27 cellular contexts compared by ENCODE assay signal in the genomic region with DNA sequence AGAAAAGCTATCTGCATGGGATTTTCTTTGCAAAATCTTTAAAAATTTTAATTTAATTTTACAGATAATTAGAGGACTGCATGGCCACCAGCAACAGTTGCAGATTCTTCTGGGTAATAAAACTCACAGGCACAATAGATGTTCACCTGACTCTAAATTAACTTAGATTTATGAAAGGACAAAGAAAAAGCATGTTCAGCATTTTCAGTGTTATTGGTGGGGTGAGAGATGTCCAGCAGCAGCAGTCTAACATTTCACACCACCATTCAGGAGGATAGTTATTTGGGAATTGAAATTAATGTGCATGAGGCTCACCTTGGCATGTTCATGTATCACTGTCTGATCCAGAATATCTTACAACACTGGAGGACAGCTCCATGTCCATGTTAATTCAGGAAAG.
"Had no signal": no experiment of that assay in that cellular context is flagged by ENCODE, and none has a peak within 500 bp of the region (broad histone marks: within the 10 kb centered on the region; RNA-seq: fewer than 3 reads in every experiment).

No MANE protein-coding gene starts in this region.

- H3K4me3 ChIP-seq: stomach, suprapubic skin, testis, thoracic aorta, thyroid gland, tibial artery, tibial nerve, transverse colon, upper lobe of left lung, upper lobe of right lung, uterus, vagina had no signal

- H3K4me1 ChIP-seq: stomach, suprapubic skin, testis, thyroid gland, tibial artery, tibial nerve, transverse colon, upper lobe of left lung, upper lobe of right lung, uterus, vagina had no signal

- H3K9me3 ChIP-seq: testis, thyroid gland, vagina had no signal

- ATAC-seq: stimulated activated effector memory CD8-positive, alpha-beta T cell treated with anti-CD3 and anti-CD28 coated beads, Interleukin-12 subunit alpha, Interleukin-12 subunit beta, amount 100 ng/mL, for 72 hours; stimulated activated memory B cell treated with anti-CD40 and anti-IgM and Interleukin-4, amounts not matched to agents 10 μg/mL and 1 μg/mL and 100 μg/mL, for 72 hours; stimulated activated naive B cell treated with anti-CD40 and anti-IgM and Interleukin-4, amounts not matched to agents 10 μg/mL and 1 μg/mL and 100 μg/mL, for 72 hours; stimulated activated naive CD8-positive, alpha-beta T cell treated with anti-CD3 and anti-CD28 coated beads, Interleukin-15, amount 100 ng/mL, for 72 hours; stimulated activated naive CD8-positive, alpha-beta T cell treated with anti-CD3 and anti-CD28 coated beads, Interleukin-15, Interleukin-2, amounts not matched to agents 100 U/mL and 50 U/mL, for 24 hours; upper lobe of right lung had no signal

- FAIRE-seq: urothelium cell line had no signal

- H3K27me3 ChIP-seq: stomach, suprapubic skin, testis, thyroid gland, tibial artery, tibial nerve, transverse colon, upper lobe of left lung, upper lobe of right lung, uterus, vagina had no signal

- H3K27ac ChIP-seq: stomach, suprapubic skin, testis, thoracic aorta, thyroid gland, tibial artery, tibial nerve, transverse colon, upper lobe of left lung, upper lobe of right lung, uterus, vagina had no signal

- H3K36me3 ChIP-seq: stomach, suprapubic skin, thoracic aorta, thyroid gland, tibial artery, transverse colon, upper lobe of left lung, upper lobe of right lung, uterus, vagina had no signal

- DNase-seq: stimulated activated CD4-positive, alpha-beta T cell treated with anti-CD3 and anti-CD28 coated beads, Interleukin-2, amount 100 ng/mL, for 48 hours; stimulated activated CD4-positive, alpha-beta T cell treated with anti-CD3 and anti-CD28 coated beads, Interleukin-4, amount 100 ng/mL, for 1 hour; stimulated activated CD4-positive, alpha-beta T cell treated with anti-CD3 and anti-CD28 coated beads, Interleukin-4, amount 100 ng/mL, for 24 hours; stimulated activated CD4-positive, alpha-beta T cell treated with anti-CD3 and anti-CD28 coated beads, Interleukin-4, amount 100 ng/mL, for 4 hours; stimulated activated CD8-positive, alpha-beta memory T cell treated with anti-CD3 and anti-CD28 coated beads, Interleukin-4, amount 100 ng/mL, for 48 hours; stimulated activated naive B cell treated with anti-CD40 and anti-IgM and Interleukin-4, amounts not matched to agents 10 μg/mL and 1 μg/mL and 100 μg/mL, for 72 hours; stimulated activated naive CD4-positive, alpha-beta T cell; stimulated activated naive CD4-positive, alpha-beta T cell treated with Interleukin-2 at 50 U/mL for 16 hours; stimulated activated naive CD8-positive, alpha-beta T cell treated with anti-CD3 and anti-CD28 coated beads, Interleukin-15, amount 100 ng/mL, for 72 hours; stimulated activated naive CD8-positive, alpha-beta T cell treated with anti-CD3 and anti-CD28 coated beads, Interleukin-15, Interleukin-2, amounts not matched to agents 100 U/mL and 50 U/mL, for 24 hours; stomach; substantia nigra; testis; thyroid gland; tibial artery; transverse colon; trophoblast cell; upper lobe of left lung; upper lobe of right lung; uterus had no signal
